ENCODE assay signal across 10 cellular contexts in the genomic region with DNA sequence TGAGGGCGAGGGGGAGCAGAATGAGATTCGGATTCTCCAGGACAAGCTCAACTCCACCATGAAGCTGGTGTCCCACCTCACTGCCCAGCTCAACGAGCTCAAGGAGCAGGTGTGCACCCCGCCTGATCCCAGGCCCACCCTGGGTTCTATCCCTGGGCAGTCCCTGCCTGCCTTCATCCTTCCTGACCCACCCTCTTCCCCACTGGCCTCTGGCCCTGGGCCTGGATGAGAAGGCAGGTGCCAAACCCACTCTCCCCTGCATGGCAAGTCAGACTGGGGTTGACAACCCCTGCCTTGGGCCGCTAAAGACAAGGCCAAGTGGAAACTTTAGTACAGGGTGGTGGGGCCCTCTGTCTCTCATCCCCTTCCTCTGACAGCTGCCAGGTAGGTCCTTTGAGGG. TPM values are rescaled to one million over a fixed set of nuclear protein-coding genes. Genes with fewer than 3 reads are reported as not detected.
DNase-seq lines count a peak whose midpoint lies in the region; ATAC-seq and TF ChIP-seq lines count a peak whose summit lies in the region.
"Had no signal": no experiment of that assay in that cellular context is flagged by ENCODE, and none has a peak within 500 bp of the region (broad histone marks: within the 10 kb centered on the region; RNA-seq: fewer than 3 reads in every experiment).

No MANE protein-coding gene starts in this region.

- H3K4me1 ChIP-seq in heart left ventricle: peaks cover 15 to 97% (median 79%) of the 10 kb centered on the region in 12 donors
- H3K4me1 ChIP-seq in adrenal gland (replicated peaks in 1 of 2): peaks cover 11 to 33% of the 10 kb centered on the region in 2 donors
- H3K4me1 ChIP-seq in lung (ENCODE audit: control insufficient read depth in 2 of 2, insufficient read depth in 2 of 2, low read length in 2 of 2): peaks cover 25 to 28% of the 10 kb centered on the region in 2 donors
- H3K4me1 ChIP-seq in uterus: peaks cover 0 to 17% of the 10 kb centered on the region in 2 donors

- H3K9me3 ChIP-seq in heart left ventricle: no peaks in the 10 kb centered on the region
- H3K9me3 ChIP-seq in adrenal gland (replicated peaks in 1 of 3): no peaks in the 10 kb centered on the region
- no peaks in the 10 kb centered on the region for H3K9me3 ChIP-seq in lung (ENCODE audit: control insufficient read depth in 2 of 2, insufficient read depth in 1 of 2, low read length in 1 of 2)
- no peaks in the 10 kb centered on the region for H3K9me3 ChIP-seq in uterus
- H3K9me3 ChIP-seq: left lung had no signal

- H3K27me3 ChIP-seq in heart left ventricle (no peaks in the 10 kb centered on the region), adrenal gland (no peaks in the 10 kb centered on the region), lung (ENCODE audit: control insufficient read depth, insufficient read depth) (no peaks in the 10 kb centered on the region), uterus (no peaks in the 10 kb centered on the region)
- H3K27me3 ChIP-seq: left lung had no signal

- ATAC-seq in heart left ventricle: no peak
- ATAC-seq in lung (ENCODE audit: insufficient read depth, low FRiP score): no peak

- TF ChIP-seq CTCF in heart left ventricle (IDR thresholded peaks at IDR 0.05) (no peak), adrenal gland (IDR thresholded peaks at IDR 0.05) (no peak), lung (IDR thresholded peaks at IDR 0.05; ENCODE audit: control extremely low read depth, extremely low read depth) (no peak), uterus (IDR thresholded peaks at IDR 0.05) (no peak)

- DNase-seq in heart left ventricle (no peak), cardiac septum (ENCODE audit: low spot score) (no peak), adrenal gland (no peak), lung (ENCODE audit: low spot score) (no peak), uterus (no peak), posterior vena cava (ENCODE audit: low spot score) (no peak), inferior parietal cortex (ENCODE audit: extremely low spot score) (no peak), LoVo (ENCODE audit: low spot score) (no peak)
- DNase-seq: left lung, T1000 had no signal

- H3K36me3 ChIP-seq in heart left ventricle: peaks cover 0 to 69% (median 32%) of the 10 kb centered on the region in 9 donors
- H3K36me3 ChIP-seq in adrenal gland (replicated peaks in 1 of 2): peaks cover 0 to 44% of the 10 kb centered on the region in 2 donors
- peaks cover 0 to 57% of the 10 kb centered on the region in 2 donors for H3K36me3 ChIP-seq in lung (ENCODE audit: control insufficient read depth in 2 of 2, insufficient read depth in 2 of 2, low read length in 2 of 2)
- H3K36me3 ChIP-seq in uterus: no peaks in the 10 kb centered on the region

- H3K27ac ChIP-seq in heart left ventricle (peak overlapping the region in 11 of 12 donors; percentile 40 to 94 (median 84)), adrenal gland (peak overlapping the region in 3 of 5 donors; percentile 25 to 77 (median 62)), lung (ENCODE audit: low read depth in 1 of 2, low read length in 1 of 2) (peak overlapping the region; percentile 63 to 70), uterus (peak overlapping the region; percentile 50 to 64)

- intact Hi-C loops in heart left ventricle (cut with DNase I) (no loop called here), cardiac septum (cut with DNase I) (loop anchor here (10.0 kb wide), 1 partner anchor 280 kb away; a partner anchor contains a TSS), adrenal gland (cut with DNase I) (loop anchor here (5.0 kb wide), 1 partner anchor 108 kb away; no protein-coding TSS in a partner anchor), uterus (cut with DNase I; ENCODE audit: low total_unique reads) (loop anchor here (10.0 kb wide), 1 partner anchor 110 kb away; a partner anchor contains a TSS), posterior vena cava (cut with DNase I) (no loop called here)

- WGBS in heart left ventricle, 4 donors: 82 to 90% (median 83%) methylated on average over 5 of the region's 5 CpGs
- 83 to 96% (median 88%) methylated on average over 4 to 5 of the region's 5 CpGs; no CpG with 5 or more reads in 1 of the 4 donors for WGBS in adrenal gland, 4 donors
- WGBS in lung, 2 donors: 71% methylated on average over 5 of the region's 5 CpGs

- TF ChIP-seq POLR2A in heart left ventricle (IDR thresholded peaks at IDR 0.05): no peak
- no peak for TF ChIP-seq POLR2A in adrenal gland (IDR thresholded peaks at IDR 0.05)
- TF ChIP-seq POLR2A in uterus (IDR thresholded peaks at IDR 0.05): no peak

- H3K4me3 ChIP-seq in heart left ventricle: no peak overlapping the region
- H3K4me3 ChIP-seq in adrenal gland: no peak overlapping the region
- no peak overlapping the region for H3K4me3 ChIP-seq in lung
- H3K4me3 ChIP-seq in uterus: no peak overlapping the region
- H3K4me3 ChIP-seq: left lung had no signal

RNA-seq across cellular contexts. Expression of a gene that starts 16.5 kb away (rescaled TPM):
- total RNA-seq in heart left ventricle: 100 to 1,000 TPM in 8 of 9 donors, 10 to 100 TPM in 1; 88.5 to 298 (median 195) TPM
- polyA plus RNA-seq in heart left ventricle: 100 to 1,000 TPM; 123 to 496 TPM
- total RNA-seq in cardiac septum: 209 TPM
- 10 to 100 TPM in 7 of 8 donors, 1 to 10 TPM in 1; 7.4 to 89.8 (median 50.8) TPM for total RNA-seq in adrenal gland
- polyA plus RNA-seq in adrenal gland: 100 to 1,000 TPM in 2 of 3 donors, 10 to 100 TPM in 1; 74.9 to 214 (median 168) TPM
- 10 to 100 TPM in 1 of 2 donors, 1 to 10 TPM in 1; 7.8 to 55.4 TPM for total RNA-seq in lung
- polyA plus RNA-seq in lung: 100 to 1,000 TPM in 1 of 2 donors, 10 to 100 TPM in 1; 40.8 to 141 TPM
- 10 to 100 TPM in 3 of 4 donors, 1 to 10 TPM in 1; 10.0 to 63.2 (median 30.9) TPM for total RNA-seq in uterus
- total RNA-seq in posterior vena cava: 10 to 100 TPM; 39.7 to 42.3 TPM

RNA-seq across cellular contexts. Expression of a gene that starts 51.7 kb away (rescaled TPM):
- 10 to 100 TPM; 11.7 to 72.4 (median 30.8) TPM for total RNA-seq in heart left ventricle
- polyA plus RNA-seq in heart left ventricle: 10 to 100 TPM; 16.9 to 59.2 TPM
- 16.6 TPM for total RNA-seq in cardiac septum
- total RNA-seq in adrenal gland: 1 to 10 TPM in 3 of 8 donors, under 1 TPM in 2, not detected in 3; 0.22 to 1.6 (median 1.1) TPM
- polyA plus RNA-seq in adrenal gland: under 1 TPM; 0.32 to 0.71 (median 0.44) TPM
- total RNA-seq in lung: 1 to 10 TPM; 1.6 to 3.9 TPM
- polyA plus RNA-seq in lung: 1 to 10 TPM; 1.3 to 3.4 TPM
- 1 to 10 TPM in 3 of 4 donors, not detected in 1; 1.9 to 6.1 (median 5.5) TPM for total RNA-seq in uterus
- under 1 TPM; 0.19 to 0.32 TPM for total RNA-seq in posterior vena cava

Comparison
In these comparisons a context has a peak if more than half of its experiments do, and no peak if none do; other contexts are left out.
1. intact Hi-C loops: an anchor here in cardiac septum (10.0 kb wide), adrenal gland (5.0 kb wide) and uterus (10.0 kb wide); none called in heart left ventricle and posterior vena cava.